In genomic region chr12:125861299-125862281, GRCh38 we compare ENCODE assay signal across 2 cellular contexts.
TF ChIP-seq lines count a peak whose summit lies in the region.

No MANE protein-coding gene starts in this region.

TF ChIP-seq in liver, 16 proteins besides CTCF, POLR2A, EP300 and RAD21:
- TF ChIP-seq REST (IDR thresholded peaks at IDR 0.05): no peak
- peak; percentile 49 to 78 for TF ChIP-seq HNF4A (conservative IDR thresholded peaks at IDR 0.05)
- peak; percentile 42 for TF ChIP-seq SP1 (IDR thresholded peaks at IDR 0.05)
- no peak for TF ChIP-seq RXRA (IDR thresholded peaks at IDR 0.05)
- peak; percentile 62 for TF ChIP-seq YY1 (IDR thresholded peaks at IDR 0.05)
- TF ChIP-seq NR2F2 (IDR thresholded peaks at IDR 0.05): no peak
- TF ChIP-seq TAF1 (conservative IDR thresholded peaks at IDR 0.05): peak; percentile 18
- TF ChIP-seq ZBTB33 (IDR thresholded peaks at IDR 0.05): peak; percentile 98
- peak; percentile 28 for TF ChIP-seq MAX (IDR thresholded peaks at IDR 0.05)
- TF ChIP-seq FOXA1 (IDR thresholded peaks at IDR 0.05): no peak

TF ChIP-seq in HepG2, 621 proteins besides CTCF, POLR2A, EP300 and RAD21 (continued from another document):
- TF ChIP-seq PBX3 (CRISPR knock-in tag; IDR thresholded peaks at IDR 0.05; ENCODE audit: borderline replicate concordance) (no peak), JUNB (CRISPR knock-in tag; IDR thresholded peaks at IDR 0.05; ENCODE audit: borderline replicate concordance) (no peak), ZNF777 (CRISPR knock-in tag; IDR thresholded peaks at IDR 0.05) (no peak)
